37 cellular contexts compared by ENCODE assay signal in genomic region chr12:123550700-123551099, GRCh38.
"Had no signal": no experiment of that assay in that cellular context is flagged by ENCODE, and none has a peak within 500 bp of the region (broad histone marks: within the 10 kb centered on the region; RNA-seq: fewer than 3 reads in every experiment).

No MANE protein-coding gene starts in this region.

- H3K27ac ChIP-seq: KMS-11 had no signal

- H3K36me3 ChIP-seq: MG63 had no signal

- DNase-seq: Karpas-422, Kasumi-1, MG63, MM.1S, MV-4-11, NCI-H1048, NCI-H1092, NCI-H1092 treated with DMSO at 0.1 percent for 48 hours, NCI-H1105, NCI-H1105 treated with DMSO at 0.1 percent for 48 hours, NCI-H1417, NCI-H1417 treated with DMSO at 0.1 percent for 48 hours, NCI-H1436, NCI-H1436 treated with DMSO at 0.1 percent for 48 hours, NCI-H146, NCI-H1694, NCI-H1694 treated with DMSO at 0.1 percent for 48 hours, NCI-H187, NCI-H187 treated with DMSO at 0.1 percent for 48 hours, NCI-H1930, NCI-H2029, NCI-H2029 treated with DMSO at 0.1 percent for 48 hours, NCI-H2081, NCI-H2081 treated with DMSO at 0.1 percent for 48 hours, NCI-H2107, NCI-H2171, NCI-H2171 treated with DMSO at 0.1 percent for 48 hours, NCI-H2227 treated with DMSO at 0.1 percent for 48 hours, NCI-H226, NCI-H345, NCI-H446, NCI-H446 treated with DMSO at 0.1 percent for 48 hours, NCI-H510A, NCI-H510A treated with DMSO at 0.1 percent for 48 hours, NCI-H524, NCI-H524 treated with DMSO at 0.1 percent for 48 hours had no signal

- H3K9me3 ChIP-seq: MG63 had no signal

- H3K4me3 ChIP-seq: MG63 had no signal
